In genomic region chr3:177150970-177151627, GRCh38 we compare ENCODE assay signal across 8 cellular contexts. TPM values are rescaled to one million over a fixed set of nuclear protein-coding genes. Genes with fewer than 3 reads are reported as not detected.
DNase-seq lines count a peak whose midpoint lies in the region; ATAC-seq and TF ChIP-seq lines count a peak whose summit lies in the region.

No MANE protein-coding gene starts in this region.

- H3K4me2 ChIP-seq in neural progenitor cell: peak overlapping the region; percentile 30

- H3K4me1 ChIP-seq in ACC112 (ENCODE audit: control insufficient read depth, insufficient read depth, low read length, unreplicated experiment): peaks cover 33% of the 10 kb centered on the region
- peaks cover 12% of the 10 kb centered on the region for H3K4me1 ChIP-seq in neural progenitor cell

- H3K27me3 ChIP-seq in ACC112 (ENCODE audit: insufficient read depth, low read length) (no peaks in the 10 kb centered on the region), neural progenitor cell (no peaks in the 10 kb centered on the region)

- peaks cover 3 to 40% (median 12%) of the 10 kb centered on the region in 5 experiments for H3K9me3 Mint-ChIP-seq in brain
- H3K9me3 Mint-ChIP-seq in neural progenitor cell: peaks cover 44% of the 10 kb centered on the region

- no peak overlapping the region for H3K9ac ChIP-seq in neural progenitor cell

- H3K27ac ChIP-seq in ACC112 (ENCODE audit: low read depth, low read length) (peak overlapping the region; percentile 9; the same call in 1 of the 2 replicates), neural progenitor cell (no peak overlapping the region)

- H3K4me3 ChIP-seq in ACC112 (ENCODE audit: low read depth, low read length) (0 out of 2 replicates have a peak overlapping the region, but pooled peaks have one; percentile 10), neural progenitor cell (no peak overlapping the region)

- no peaks in the 10 kb centered on the region for H3K9me3 ChIP-seq in neural progenitor cell (ENCODE audit: low read depth)

- H3K27ac Mint-ChIP-seq in brain: peak overlapping the region; percentile 57 to 89 (median 66)
- H3K27ac Mint-ChIP-seq in neural progenitor cell: no peak overlapping the region

- H3K27me3 Mint-ChIP-seq in brain (no peaks in the 10 kb centered on the region), neural progenitor cell (ENCODE audit: insufficient read depth, low read depth) (no peaks in the 10 kb centered on the region)

- TF ChIP-seq CTCF in brain (conservative IDR thresholded peaks at IDR 0.05) (no peak), neural progenitor cell (IDR thresholded peaks at IDR 0.05) (no peak)

- ATAC-seq in HG02763 (IDR thresholded peaks at IDR 0.05; ENCODE audit: unreplicated experiment): peak; percentile 68

- no peaks in the 10 kb centered on the region for H3K36me3 ChIP-seq in ACC112 (ENCODE audit: insufficient read depth, low read length)
- no peaks in the 10 kb centered on the region for H3K36me3 ChIP-seq in neural progenitor cell

- H2AFZ ChIP-seq in ACC112 (ENCODE audit: low read length, unreplicated experiment): no peak overlapping the region
- no peak overlapping the region for H2AFZ ChIP-seq in neural progenitor cell (replicated peaks)

- H4K20me1 ChIP-seq in neural progenitor cell (ENCODE audit: low read depth): peaks cover 90% of the 10 kb centered on the region

- peaks cover 56% of the 10 kb centered on the region for H3K36me3 Mint-ChIP-seq in brain
- peaks cover 52% of the 10 kb centered on the region for H3K36me3 Mint-ChIP-seq in neural progenitor cell

- H3F3A ChIP-seq in neural progenitor cell (ENCODE audit: low read depth): no peaks in the 10 kb centered on the region

- DNase-seq in GM04504 (ENCODE audit: low read depth) (peak; percentile 59), NCI-H187 treated with DMSO at 0.1 percent for 48 hours (lab: John Stamatoyannopoulos, UW) (peak; percentile 7), neural progenitor cell (ENCODE audit: low spot score) (no peak), islet precursor cell (no peak), NOMO-1 treated with dmso at 0.1 percent for 144 hours (lab: John Stamatoyannopoulos, UW; ENCODE audit: unreplicated experiment) (no peak)

- H3K79me2 ChIP-seq in ACC112 (ENCODE audit: control insufficient read depth, insufficient read depth, low read length, unreplicated experiment): peaks cover 98% of the 10 kb centered on the region
- H3K79me2 ChIP-seq in neural progenitor cell (ENCODE audit: low read depth): peaks cover 100% of the 10 kb centered on the region

- H3K4me3 Mint-ChIP-seq in brain (peak overlapping the region in 1 of 5 experiments; percentile 32), neural progenitor cell (no peak overlapping the region)

- H3K4me1 Mint-ChIP-seq in brain (peaks cover 61% of the 10 kb centered on the region), neural progenitor cell (peaks cover 4% of the 10 kb centered on the region)

RNA-seq across cellular contexts. Expression of gene TBL1XR1, which starts 46.2 kb away (rescaled TPM):
- polyA plus RNA-seq in brain (ENCODE audit: insufficient read depth, low read depth, low replicate concordance): 22.5 TPM
- 186 and 275 TPM in 2 replicates for total RNA-seq in neural progenitor cell (ENCODE audit: low replicate concordance)

Comparison
In these comparisons a context has a peak if more than half of its experiments do, and no peak if none do; other contexts are left out.
1. DNase-seq: peak in GM04504 (single experiment) and NCI-H187 treated with DMSO at 0.1 percent for 48 hours (single experiment); none in neural progenitor cell (single experiment), islet precursor cell (single experiment) and NOMO-1 treated with dmso at 0.1 percent for 144 hours (single experiment).